20 cellular contexts compared by ENCODE assay signal in genomic region chr11:35393093-35393492, GRCh38. TPM values are rescaled to one million over a fixed set of nuclear protein-coding genes. Genes with fewer than 3 reads are reported as not detected.
A peak's percentile ranks its signal among the peaks of the same experiment; 100 is the strongest.
DNase-seq lines count a peak whose midpoint lies in the region; ATAC-seq and TF ChIP-seq lines count a peak whose summit lies in the region.
"Had no signal": no experiment of that assay in that cellular context is flagged by ENCODE, and none has a peak within 500 bp of the region (broad histone marks: within the 10 kb centered on the region; RNA-seq: fewer than 3 reads in every experiment).

No MANE protein-coding gene starts in this region.

- H2BK5ac ChIP-seq in mesenchymal stem cell (ENCODE audit: low read depth, low read length, poor library complexity, severe bottlenecking) = no peak overlapping the region

- peak overlapping the region; percentile 93 for H3K27ac ChIP-seq in VCaP
- no peak overlapping the region for H3K27ac ChIP-seq in mesenchymal stem cell (ENCODE audit: low read length, poor library complexity, severe bottlenecking)
- H3K27ac ChIP-seq in thyroid gland = no peak overlapping the region
- H3K27ac ChIP-seq: 22Rv1, ovary had no signal

- no peak overlapping the region for H3K23ac ChIP-seq in mesenchymal stem cell (ENCODE audit: low read length in 2 of 2)

- H4K8ac ChIP-seq in mesenchymal stem cell (ENCODE audit: low read length) = no peak overlapping the region

- H3K9ac ChIP-seq in mesenchymal stem cell (ENCODE audit: low read length) = peak overlapping the region; percentile 66

- H3K4ac ChIP-seq in mesenchymal stem cell (ENCODE audit: low read depth in 1 of 2, low read length in 2 of 2) = no peak overlapping the region

- ATAC-seq in HG03378 (IDR thresholded peaks at IDR 0.05; ENCODE audit: unreplicated experiment) = no peak

- H3K27me3 ChIP-seq in mesenchymal stem cell (ENCODE audit: control insufficient read depth in 1 of 2, insufficient read depth in 1 of 2, low read length in 2 of 2) (peaks cover 0 to 19% of the 10 kb centered on the region in 2 experiments), thyroid gland (no peaks in the 10 kb centered on the region)
- H3K27me3 ChIP-seq: ovary had no signal

- TF ChIP-seq POLR2A in thyroid gland (IDR thresholded peaks at IDR 0.05) = no peak

- DNase-seq in DMS 273 (lab: John Stamatoyannopoulos, UW; ENCODE audit: unreplicated experiment) (peak; percentile 25), DMS 273 treated with DMSO at 0.1 percent for 48 hours (lab: John Stamatoyannopoulos, UW) (no peak), NCI-H187 (lab: John Stamatoyannopoulos, UW) (peak; percentile 79 to 83), mesenchymal stem cell (no peak), amygdala (lab: John Stamatoyannopoulos, UW) (no peak), thyroid gland (no peak)
- DNase-seq: activated CD4-positive, alpha-beta T cell treated with anti-CD3 and anti-CD28 coated beads, Interleukin-2, amount 50 U/mL, for 4 hours; activated effector memory CD4-positive, alpha-beta T cell treated with Interleukin-2 at 50 U/mL for 16 hours; C1 segment of cervical spinal cord; dermis blood vessel endothelial cell; KBM-7; NCI-H1694 treated with DMSO at 0.1 percent for 48 hours; ovary; stimulated activated CD4-positive, alpha-beta T cell treated with anti-CD3 and anti-CD28 coated beads, Interleukin-15, amount 100 ng/mL, for 24 hours; T-helper 17 cell had no signal

- TF ChIP-seq CTCF in VCaP (conservative IDR thresholded peaks at IDR 0.05) = no peak
- no peak for TF ChIP-seq CTCF in thyroid gland (IDR thresholded peaks at IDR 0.05)

- no peak overlapping the region for H2BK15ac ChIP-seq in mesenchymal stem cell (ENCODE audit: low read depth, poor library complexity, severe bottlenecking)

- no peak overlapping the region for H4K91ac ChIP-seq in mesenchymal stem cell (ENCODE audit: low read length)

- H2AFZ ChIP-seq in mesenchymal stem cell (ENCODE audit: low read depth, low read length) = no peak overlapping the region

- no peak overlapping the region for H3K4me2 ChIP-seq in mesenchymal stem cell (ENCODE audit: low read length, poor library complexity, severe bottlenecking)

- peak overlapping the region in 1 of 2 experiments; percentile 2 for H2BK12ac ChIP-seq in mesenchymal stem cell (ENCODE audit: low read length in 2 of 2)

- H3K4me1 ChIP-seq in mesenchymal stem cell (ENCODE audit: control insufficient read depth, insufficient read depth, low read depth, low read length) (no peaks in the 10 kb centered on the region), thyroid gland (peaks cover 25 to 28% of the 10 kb centered on the region in 2 donors)

- no peak overlapping the region for H2BK120ac ChIP-seq in mesenchymal stem cell (ENCODE audit: low read depth, low read length)

- no peak overlapping the region for H2AK5ac ChIP-seq in mesenchymal stem cell (ENCODE audit: low read length, severe bottlenecking)

- H3K18ac ChIP-seq in mesenchymal stem cell (ENCODE audit: low read depth in 1 of 2, low read length in 2 of 2) = no peak overlapping the region

- H3K9me3 ChIP-seq in mesenchymal stem cell (ENCODE audit: control insufficient read depth, low read length) = no peaks in the 10 kb centered on the region
- H3K9me3 ChIP-seq in thyroid gland = no peaks in the 10 kb centered on the region
- H3K9me3 ChIP-seq: ovary had no signal

- H3K4me3 ChIP-seq in mesenchymal stem cell (ENCODE audit: insufficient read depth in 1 of 2, low read depth in 1 of 2, low read length in 2 of 2) (no peak overlapping the region), thyroid gland (replicated peaks in 1 of 3) (no peak overlapping the region)
- H3K4me3 ChIP-seq: lung, ovary had no signal

- no peak overlapping the region for H3K14ac ChIP-seq in mesenchymal stem cell (ENCODE audit: low read length in 2 of 2)

- intact Hi-C loops in thyroid gland (cut with DNase I) = loop anchor here (10.0 kb wide), 2 partner anchors 468 to 808 kb away; no protein-coding TSS in a partner anchor

- H3K36me3 ChIP-seq in mesenchymal stem cell (ENCODE audit: control insufficient read depth in 1 of 2, insufficient read depth in 2 of 2, low read depth in 1 of 2, low read length in 2 of 2) (peaks cover 0 to 30% of the 10 kb centered on the region in 2 experiments), thyroid gland (no peaks in the 10 kb centered on the region)
- H3K36me3 ChIP-seq: ovary had no signal

- 29% methylated on average over 4 of the region's 4 CpGs for WGBS in mesenchymal stem cell
- 59 to 71% methylated on average over 3 to 4 of the region's 4 CpGs for WGBS in thyroid gland, 2 donors

- no peaks in the 10 kb centered on the region for H3K79me1 ChIP-seq in mesenchymal stem cell (replicated peaks; ENCODE audit: low read length, poor library complexity, severe bottlenecking)

RNA-seq across cellular contexts. Expression of gene SLC1A2, which starts 26.3 kb away (rescaled TPM):
- 0.18 TPM for polyA plus RNA-seq in mesenchymal stem cell (2013, experiment 1 of 2)
- 0.11 TPM for polyA plus RNA-seq in mesenchymal stem cell (2013, experiment 2 of 2)
- 1 to 10 TPM in 1 of 4 donors, under 1 TPM in 3; 0.05 to 1.2 (median 0.54) TPM for total RNA-seq in thyroid gland
- total RNA-seq: dermis blood vessel endothelial cell, OCI-LY7 had no signal

Comparison
In these comparisons a context has a peak if more than half of its experiments do, and no peak if none do; other contexts are left out.
1. DNase-seq: peak in DMS 273 (single experiment) and NCI-H187 (2 of 2); none in DMS 273 treated with DMSO at 0.1 percent for 48 hours (single experiment), mesenchymal stem cell (single experiment), amygdala (0 of 56) and thyroid gland (0 of 2).